ENCODE assay signal across 35 cellular contexts in genomic region chr6:118717106-118717505, GRCh38.
"Had no signal": no experiment of that assay in that cellular context is flagged by ENCODE, and none has a peak within 500 bp of the region (broad histone marks: within the 10 kb centered on the region; RNA-seq: fewer than 3 reads in every experiment).

No MANE protein-coding gene starts in this region.

- H3K36me3 ChIP-seq: MG63 had no signal

- H3K27me3 ChIP-seq: MG63 had no signal

- DNase-seq: Kasumi-1, MG63, MM.1S, MV-4-11, NCI-H1048, NCI-H1092, NCI-H1092 treated with DMSO at 0.1 percent for 48 hours, NCI-H1105, NCI-H1105 treated with DMSO at 0.1 percent for 48 hours, NCI-H1417, NCI-H1417 treated with DMSO at 0.1 percent for 48 hours, NCI-H1436, NCI-H1436 treated with DMSO at 0.1 percent for 48 hours, NCI-H146, NCI-H1694, NCI-H1694 treated with DMSO at 0.1 percent for 48 hours, NCI-H187, NCI-H187 treated with DMSO at 0.1 percent for 48 hours, NCI-H1930, NCI-H2029, NCI-H2029 treated with DMSO at 0.1 percent for 48 hours, NCI-H2081, NCI-H2081 treated with DMSO at 0.1 percent for 48 hours, NCI-H2107, NCI-H2171, NCI-H2171 treated with DMSO at 0.1 percent for 48 hours, NCI-H2227 treated with DMSO at 0.1 percent for 48 hours, NCI-H226, NCI-H345, NCI-H446, NCI-H446 treated with DMSO at 0.1 percent for 48 hours, NCI-H510A, NCI-H510A treated with DMSO at 0.1 percent for 48 hours, NCI-H524, NCI-H524 treated with DMSO at 0.1 percent for 48 hours had no signal

- H3K9me3 ChIP-seq: MG63 had no signal

- H3K4me3 ChIP-seq: MG63 had no signal
